In genomic region chr5:154190652-154191304, GRCh38 we compare ENCODE assay signal across 8 cellular contexts. TPM values are rescaled to one million over a fixed set of nuclear protein-coding genes. Genes with fewer than 3 reads are reported as not detected.
DNase-seq lines count a peak whose midpoint lies in the region; ATAC-seq and TF ChIP-seq lines count a peak whose summit lies in the region.

TSS of gene GALNT10 (plus strand) at chr5:154190733. CDS start at chr5:154190867, 134 bp downstream.

- peaks cover 38% of the 10 kb centered on the region for H3F3A ChIP-seq in GM23248 (ENCODE audit: insufficient read depth)

- peaks cover 57% of the 10 kb centered on the region for H3K79me2 ChIP-seq in GM23248 (ENCODE audit: insufficient read depth)

- H3K9me3 ChIP-seq in GM23248 (ENCODE audit: low read depth) (no peaks in the 10 kb centered on the region), liver (ENCODE audit: control insufficient read depth in 4 of 4, low read length in 3 of 4) (no peaks in the 10 kb centered on the region)

- ATAC-seq in activated CD8-positive, alpha-beta memory T cell treated with anti-CD3 and anti-CD28 coated beads, Interleukin-2, amount 10 ng/mL, durations not matched to agents 7 days and 5 days = peak; percentile 80

- no peaks in the 10 kb centered on the region; the same call in 1 of the 2 replicates for H4K20me1 ChIP-seq in GM23248 (ENCODE audit: insufficient read depth)

- peak within 1 kb of the TSS; percentile 92 for H3K4me3 Mint-ChIP-seq in activated CD8-positive, alpha-beta memory T cell treated with anti-CD3 and anti-CD28 coated beads, Interleukin-2, amount 10 ng/mL, durations not matched to agents 7 days and 5 days

- no peak for TF ChIP-seq CTCF in liver (IDR thresholded peaks at IDR 0.05; ENCODE audit: low read depth, low read length, missing input control)

- H3K4me3 ChIP-seq in GM23248 (peak within 1 kb of the TSS; percentile 88), liver (ENCODE audit: low read depth in 1 of 3, low read length in 3 of 3) (peak within 1 kb of the TSS; percentile 81 to 88 (median 85))

- peaks cover 38% of the 10 kb centered on the region for H3K4me1 Mint-ChIP-seq in activated CD8-positive, alpha-beta memory T cell treated with anti-CD3 and anti-CD28 coated beads, Interleukin-2, amount 10 ng/mL, durations not matched to agents 7 days and 5 days

- TF ChIP-seq RAD21 in liver (IDR thresholded peaks at IDR 0.05) = no peak

- peak within 1 kb of the TSS; percentile 81 for H3K27ac Mint-ChIP-seq in activated CD8-positive, alpha-beta memory T cell treated with anti-CD3 and anti-CD28 coated beads, Interleukin-2, amount 10 ng/mL, durations not matched to agents 7 days and 5 days

- in situ Hi-C loops in GM23248 (cut with MboI) = loop anchor here (25.0 kb wide), 1 partner anchor 222 kb away; no protein-coding TSS in a partner anchor

- CTCF ChIA-PET in activated CD8-positive, alpha-beta memory T cell treated with anti-CD3 and anti-CD28 coated beads, Interleukin-2, amount 10 ng/mL, durations not matched to agents 7 days and 5 days (lab: Charles Lee) = interaction anchor here (0.6 to 7.7 kb wide), 17 partner anchors 9 to 216 kb away, joined by 3 to 119 read pairs (median 6); partner anchors contain the start of genes FAM114A2 and MFAP3

- peak within 1 kb of the TSS; percentile 78 for H3K9ac ChIP-seq in GM23248
- H3K9ac ChIP-seq in liver (ENCODE audit: low read depth in 1 of 2, low read length in 2 of 2) = peak within 1 kb of the TSS; percentile 12 to 56

- H3K27me3 Mint-ChIP-seq in activated CD8-positive, alpha-beta memory T cell treated with anti-CD3 and anti-CD28 coated beads, Interleukin-2, amount 10 ng/mL, durations not matched to agents 7 days and 5 days = peaks cover 3% of the 10 kb centered on the region

- H3K36me3 ChIP-seq in GM23248 (ENCODE audit: low read depth) = peaks cover 6% of the 10 kb centered on the region; the same call in 1 of the 2 replicates
- H3K36me3 ChIP-seq in liver (ENCODE audit: control insufficient read depth in 4 of 4, insufficient read depth in 3 of 4, low read depth in 1 of 4, low read length in 3 of 4) = no peaks in the 10 kb centered on the region

- no peaks in the 10 kb centered on the region for H3K9me3 Mint-ChIP-seq in activated CD8-positive, alpha-beta memory T cell treated with anti-CD3 and anti-CD28 coated beads, Interleukin-2, amount 10 ng/mL, durations not matched to agents 7 days and 5 days (ENCODE audit: low read depth)

- WGBS in GM23248 (ENCODE audit: low coverage in 1 of 2, low lambda C conversion rate in 2 of 2, missing lambda C conversion rate in 2 of 2), 2 experiments = 2% methylated on average over 22 to 32 of the region's 72 CpGs
- 2% methylated on average over 72 of the region's 72 CpGs for WGBS in liver

- DNase-seq in activated CD8-positive, alpha-beta memory T cell treated with anti-CD3 and anti-CD28 coated beads, Interleukin-2, amount 10 ng/mL, durations not matched to agents 7 days and 5 days = peak; percentile 71
- no peak for DNase-seq in activated CD8-positive, alpha-beta memory T cell treated with anti-CD3 and anti-CD28 coated beads for 24 hours
- DNase-seq in GM23248 (peak; percentile 90), KG1 (lab: John Stamatoyannopoulos, UW) (peak; percentile 3), UCSD-AML1 (lab: John Stamatoyannopoulos, UW; ENCODE audit: unreplicated experiment) (peak; percentile 73), ecto neural progenitor cell (ENCODE audit: low spot score) (peak; percentile 84)
- DNase-seq in stimulated activated CD4-positive, alpha-beta T cell treated with anti-CD3 and anti-CD28 coated beads, TNF-alpha, amount 100 ng/mL, for 4 hours (ENCODE audit: low read depth in 3 of 3) = peak; percentile 31 to 60 (median 35)

- H3K27ac ChIP-seq in GM23248 (peak within 1 kb of the TSS; percentile 47), liver (ENCODE audit: low read depth in 1 of 2, low read length in 2 of 2) (peak within 1 kb of the TSS; percentile 36 to 55)

- peak within 1 kb of the TSS; percentile 90 for H2AFZ ChIP-seq in GM23248

- no peaks in the 10 kb centered on the region for H3K9me2 ChIP-seq in GM23248 (ENCODE audit: insufficient read depth)

- peaks cover 37% of the 10 kb centered on the region for H3K4me1 ChIP-seq in GM23248 (ENCODE audit: insufficient read depth)
- peaks cover 0 to 21% (median 13%) of the 10 kb centered on the region in 4 donors for H3K4me1 ChIP-seq in liver (ENCODE audit: control insufficient read depth in 4 of 4, insufficient read depth in 4 of 4, low read length in 3 of 4)

- peaks cover 10% of the 10 kb centered on the region for H3K36me3 Mint-ChIP-seq in activated CD8-positive, alpha-beta memory T cell treated with anti-CD3 and anti-CD28 coated beads, Interleukin-2, amount 10 ng/mL, durations not matched to agents 7 days and 5 days

- H3K27me3 ChIP-seq in GM23248 (replicated peaks; ENCODE audit: insufficient read depth) (no peaks in the 10 kb centered on the region), liver (ENCODE audit: control insufficient read depth in 4 of 4, insufficient read depth in 4 of 4, low read length in 3 of 4) (no peaks in the 10 kb centered on the region)

- peak within 1 kb of the TSS; percentile 98 for H3K4me2 ChIP-seq in GM23248 (ENCODE audit: unreplicated experiment)

TF ChIP-seq in liver, 16 proteins besides CTCF, POLR2A, EP300 and RAD21:
- TF ChIP-seq FOXA1 (IDR thresholded peaks at IDR 0.05) (no peak), RXRA (IDR thresholded peaks at IDR 0.05) (no peak), NR2F2 (IDR thresholded peaks at IDR 0.05) (no peak)

RNA-seq across cellular contexts. Expression of gene GALNT10, which starts in this region (rescaled TPM):
- 10 to 100 TPM; 28.4 to 34.8 TPM for total RNA-seq in activated CD8-positive, alpha-beta memory T cell treated with anti-CD3 and anti-CD28 coated beads, Interleukin-2, amount 10 ng/mL, durations not matched to agents 7 days and 5 days
- total RNA-seq in GM23248 (2014; rRNA removed; shearing (Covaris generic)) = 65.4 and 67.9 TPM in 2 replicates
- polyA plus RNA-seq in GM23248 (2016; fragmentation: Nextera tagmentation; extraction: Ambion mirVana) = 23.3 and 28.2 TPM in 2 replicates
- 10 to 100 TPM in 1 of 2 donors, 1 to 10 TPM in 1; 6.5 to 17.8 TPM for total RNA-seq in liver
- 1 to 10 TPM; 1.1 to 4.1 TPM for polyA plus RNA-seq in liver
